In the genomic region with DNA sequence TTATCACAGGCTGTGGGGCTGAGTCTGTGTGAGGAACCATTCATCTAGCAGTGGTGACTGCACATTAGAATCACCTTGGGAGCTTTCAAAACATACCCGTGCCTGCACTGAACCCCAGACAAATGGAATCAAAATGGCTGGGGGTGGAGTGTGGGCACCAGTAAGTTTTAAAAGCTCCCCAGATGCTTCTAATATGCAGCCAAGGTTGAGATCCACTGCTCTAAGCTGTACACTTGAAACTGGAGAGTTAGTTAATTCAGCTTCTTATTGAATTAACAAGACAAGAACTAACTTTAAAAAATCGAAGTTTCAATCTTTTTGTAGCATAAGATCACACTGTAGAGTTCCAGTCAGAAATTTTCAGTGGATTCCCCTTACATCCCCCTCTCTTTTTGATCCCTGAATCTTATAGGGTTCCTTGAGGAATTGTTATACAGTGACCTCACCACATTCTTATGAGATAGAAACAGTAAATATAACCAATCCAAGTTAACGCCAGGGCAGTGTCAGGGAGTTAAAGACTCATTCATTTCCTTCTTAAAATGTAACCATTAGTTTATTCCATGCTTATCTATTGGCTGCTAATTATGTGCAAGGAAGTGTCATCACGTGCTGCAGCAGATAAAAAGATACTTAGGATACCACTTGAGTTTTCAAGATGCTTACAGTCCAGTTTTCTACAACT, we compare ENCODE assay signal across 22 cellular contexts. TPM values are rescaled to one million over a fixed set of nuclear protein-coding genes. Genes with fewer than 3 reads are reported as not detected.
DNase-seq lines count a peak whose midpoint lies in the region; ATAC-seq and TF ChIP-seq lines count a peak whose summit lies in the region.
"Had no signal": no experiment of that assay in that cellular context is flagged by ENCODE, and none has a peak within 500 bp of the region (broad histone marks: within the 10 kb centered on the region; RNA-seq: fewer than 3 reads in every experiment).

No MANE protein-coding gene starts in this region.

- intact Hi-C loops in A673 (cut with micrococcal nuclease; ENCODE audit: unreplicated experiment): no loop called here

- H3K9me3 ChIP-seq in A673 (ENCODE audit: low read depth, low read length, poor library complexity, severe bottlenecking) (peaks cover 8% of the 10 kb centered on the region), Peyer's patch (no peaks in the 10 kb centered on the region)

- DNase-seq in A673 (ENCODE audit: low spot score): peak; percentile 4
- DNase-seq in HS-5 (ENCODE audit: low read depth): peak; percentile 43
- DNase-seq in dermis blood vessel endothelial cell: peak; percentile 2
- peak; percentile 68 for DNase-seq in mesendoderm
- no peak for DNase-seq in Peyer's patch
- no peak for DNase-seq in T1000 (lab: John Stamatoyannopoulos, UW)
- DNase-seq: ACHN; activated effector memory CD4-positive, alpha-beta T cell treated with Interleukin-2 at 50 U/mL for 16 hours; Calu3; dorsolateral prefrontal cortex; foreskin keratinocyte; left ventricle myocardium superior; naive thymus-derived CD4-positive, alpha-beta T cell; NCI-H1048; NCI-H2107; NCI-H82; SW 1271; WERI-Rb-1 had no signal

- H2BK15ac ChIP-seq in mesendoderm (replicated peaks; ENCODE audit: low read depth): no peak overlapping the region

- H3K36me3 ChIP-seq in A673 (ENCODE audit: insufficient read depth, low read length, poor library complexity, severe bottlenecking): no peaks in the 10 kb centered on the region
- H3K36me3 ChIP-seq in mesendoderm (ENCODE audit: control insufficient read depth, insufficient read depth, low read length): no peaks in the 10 kb centered on the region
- H3K36me3 ChIP-seq in Peyer's patch: peaks cover 0 to 39% (median 0%) of the 10 kb centered on the region in 3 donors
- H3K36me3 ChIP-seq: WERI-Rb-1 had no signal

- H3K4me1 ChIP-seq in A673 (ENCODE audit: insufficient read depth, low read length, poor library complexity, severe bottlenecking): no peaks in the 10 kb centered on the region
- no peaks in the 10 kb centered on the region for H3K4me1 ChIP-seq in mesendoderm (ENCODE audit: control insufficient read depth, low read depth, low read length)
- no peaks in the 10 kb centered on the region for H3K4me1 ChIP-seq in Peyer's patch
- H3K4me1 ChIP-seq: foreskin keratinocyte, tibial nerve had no signal

- CTCF ChIA-PET in A673 (lab: Charles Lee): no interaction called here

- no peak overlapping the region for H3K27ac Mint-ChIP-seq in activated T-helper 17 cell treated with anti-CD3 and anti-CD28 coated beads, Interleukin-2, amount 50 U/mL, for 72 hours
- H3K27ac Mint-ChIP-seq: naive thymus-derived CD4-positive, alpha-beta T cell had no signal

- H3K27ac ChIP-seq in A673 (ENCODE audit: low read depth, low read length, poor library complexity, severe bottlenecking) (no peak overlapping the region), mesendoderm (ENCODE audit: low read depth, low read length) (no peak overlapping the region), Peyer's patch (no peak overlapping the region)
- H3K27ac ChIP-seq: dorsolateral prefrontal cortex, foreskin keratinocyte, tibial nerve, WERI-Rb-1 had no signal

- H3K4me2 ChIP-seq in mesendoderm (ENCODE audit: low read length): no peak overlapping the region

- H3K56ac ChIP-seq in mesendoderm (ENCODE audit: low read length): no peak overlapping the region

- H3K4me3 ChIP-seq in A673 (ENCODE audit: low read depth, low read length, poor library complexity, severe bottlenecking) (no peak overlapping the region), mesendoderm (ENCODE audit: low read length) (no peak overlapping the region), Peyer's patch (no peak overlapping the region)
- H3K4me3 ChIP-seq: dorsolateral prefrontal cortex, tibial nerve had no signal

- H2BK5ac ChIP-seq in mesendoderm (ENCODE audit: low read length): no peak overlapping the region

- no peaks in the 10 kb centered on the region for H3K79me2 ChIP-seq in mesendoderm (ENCODE audit: control insufficient read depth, insufficient read depth, low read length)

- no peak overlapping the region for H2BK120ac ChIP-seq in mesendoderm (ENCODE audit: low read depth, low read length)

- ATAC-seq in activated T-helper 17 cell treated with anti-CD3 and anti-CD28 coated beads, Interleukin-2, amount 50 U/mL, for 72 hours (replicated peaks): no peak
- no peak for ATAC-seq in GM21423 (IDR thresholded peaks at IDR 0.05; ENCODE audit: unreplicated experiment)
- ATAC-seq: foreskin keratinocyte; left ventricle myocardium superior; naive thymus-derived CD4-positive, alpha-beta T cell had no signal

- WGBS in mesendoderm (ENCODE audit: extremely low coverage, insufficient coverage, low lambda C conversion rate): no CpG with 5 or more reads among the region's 4 CpGs

- no peak for TF ChIP-seq POLR2A in Peyer's patch (IDR thresholded peaks at IDR 0.05)

- no peaks in the 10 kb centered on the region for H3K79me1 ChIP-seq in mesendoderm (ENCODE audit: low read length)

- BruUV-seq in A673 (replicated peaks; lab: Mats Ljungman, UMichigan): no TSS peak

- no peak overlapping the region for H4K8ac ChIP-seq in mesendoderm (ENCODE audit: low read depth, low read length)

- TF ChIP-seq CTCF in A673 (conservative IDR thresholded peaks at IDR 0.05; ENCODE audit: low read depth, low read length) (no peak), Peyer's patch (IDR thresholded peaks at IDR 0.05) (no peak)

- POLR2A ChIA-PET in A673 (lab: Charles Lee; ENCODE audit: low non-redundant PET): no interaction called here

- H3K9ac ChIP-seq in mesendoderm (ENCODE audit: low read length): no peak overlapping the region

- no peaks in the 10 kb centered on the region for H3K27me3 Mint-ChIP-seq in activated T-helper 17 cell treated with anti-CD3 and anti-CD28 coated beads, Interleukin-2, amount 50 U/mL, for 72 hours
- H3K27me3 Mint-ChIP-seq: IgD-negative memory B cell; naive thymus-derived CD4-positive, alpha-beta T cell had no signal

- H3K18ac ChIP-seq in mesendoderm (ENCODE audit: low read length): no peak overlapping the region

- H4K5ac ChIP-seq in mesendoderm (ENCODE audit: low read length): no peak overlapping the region

- no peaks in the 10 kb centered on the region for H3K4me1 Mint-ChIP-seq in activated T-helper 17 cell treated with anti-CD3 and anti-CD28 coated beads, Interleukin-2, amount 50 U/mL, for 72 hours
- H3K4me1 Mint-ChIP-seq: naive thymus-derived CD4-positive, alpha-beta T cell had no signal

- H3K4me3 Mint-ChIP-seq in activated T-helper 17 cell treated with anti-CD3 and anti-CD28 coated beads, Interleukin-2, amount 50 U/mL, for 72 hours: no peak overlapping the region
- H3K4me3 Mint-ChIP-seq: IgD-negative memory B cell; naive thymus-derived CD4-positive, alpha-beta T cell had no signal

- no peak overlapping the region for H2AK5ac ChIP-seq in mesendoderm (ENCODE audit: low read length)

- H3K4ac ChIP-seq in mesendoderm (ENCODE audit: low read depth, low read length): no peak overlapping the region

- no peaks in the 10 kb centered on the region for H3K27me3 ChIP-seq in A673 (replicated peaks; ENCODE audit: insufficient read depth, low read depth, low read length, poor library complexity)
- H3K27me3 ChIP-seq in mesendoderm (ENCODE audit: insufficient read depth, low read length, poor library complexity): no peaks in the 10 kb centered on the region
- no peaks in the 10 kb centered on the region for H3K27me3 ChIP-seq in Peyer's patch
- H3K27me3 ChIP-seq: dorsolateral prefrontal cortex, foreskin keratinocyte, tibial nerve had no signal

- H3K9me3 Mint-ChIP-seq in activated T-helper 17 cell treated with anti-CD3 and anti-CD28 coated beads, Interleukin-2, amount 50 U/mL, for 72 hours: peaks cover 14% of the 10 kb centered on the region

- peaks cover 70% of the 10 kb centered on the region for H3K36me3 Mint-ChIP-seq in activated T-helper 17 cell treated with anti-CD3 and anti-CD28 coated beads, Interleukin-2, amount 50 U/mL, for 72 hours (ENCODE audit: low read depth)

- H3K23ac ChIP-seq in mesendoderm (ENCODE audit: low read length): no peak overlapping the region

RNA-seq across cellular contexts. Expression of a gene that starts 29.9 kb away (rescaled TPM):
- total RNA-seq in A673 (2021): 13.8 and 15.2 TPM in 2 replicates
- 12.6 and 21.1 TPM in 2 replicates for total RNA-seq in dermis blood vessel endothelial cell
- 33.6 TPM for polyA plus RNA-seq in mesendoderm (2013, experiment 1 of 2)
- 34.9 TPM for polyA plus RNA-seq in mesendoderm (2013, experiment 2 of 2)
- 10 to 100 TPM; 19.6 to 36.3 TPM for total RNA-seq in activated T-helper 17 cell treated with anti-CD3 and anti-CD28 coated beads, Interleukin-2, amount 50 U/mL, for 72 hours
- 100 to 1,000 TPM; 197 to 375 (median 215) TPM for total RNA-seq in Peyer's patch

Comparison
In these comparisons a context has a peak if more than half of its experiments do, and no peak if none do; other contexts are left out.
1. DNase-seq: peak in A673 (single experiment), HS-5 (single experiment), dermis blood vessel endothelial cell (single experiment) and mesendoderm (single experiment); none in Peyer's patch (0 of 3) and T1000 (single experiment).